In the genomic region with DNA sequence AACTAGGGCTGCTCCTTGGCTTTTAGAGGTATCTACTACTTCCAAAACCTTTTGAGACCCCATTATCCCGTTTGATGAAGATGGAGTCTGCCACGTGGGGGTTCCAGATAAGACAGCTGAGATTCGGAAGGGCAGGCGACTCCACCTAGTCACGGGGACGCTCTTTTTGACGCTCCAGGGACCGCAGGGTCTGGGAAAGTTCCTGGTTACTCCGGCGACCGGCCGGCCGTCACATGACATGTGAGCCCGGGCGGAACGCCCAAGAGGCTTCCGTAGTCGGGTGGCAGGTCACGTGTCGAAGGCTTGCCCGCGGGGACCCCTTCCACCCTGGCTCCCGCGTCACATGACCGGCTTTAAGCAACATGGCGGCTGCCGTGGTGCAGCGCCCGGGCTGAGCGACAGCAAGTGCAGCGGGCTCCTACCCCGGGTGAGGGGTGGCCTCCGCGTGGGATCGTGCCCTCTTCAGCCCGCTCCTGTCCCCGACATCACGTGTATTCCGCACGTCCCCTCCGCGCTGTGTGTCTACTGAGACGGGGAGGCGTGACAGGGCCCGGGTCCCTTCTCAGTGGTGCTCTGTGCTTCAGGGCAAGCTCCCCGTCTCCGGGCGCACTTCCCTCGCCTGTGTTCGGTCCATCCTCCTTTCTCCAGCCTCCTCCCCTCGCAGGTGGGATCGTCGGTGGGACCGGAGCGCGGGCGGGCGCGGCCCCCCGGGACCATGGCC, we compare ENCODE assay signal across 8 cellular contexts. TPM values are rescaled to one million over a fixed set of nuclear protein-coding genes. Genes with fewer than 3 reads are reported as not detected.
DNase-seq lines count a peak whose midpoint lies in the region; ATAC-seq and TF ChIP-seq lines count a peak whose summit lies in the region.

Gene SPNS1 (plus strand): TSS at position 342 of the 721 bp plus-strand sequence. CDS start 374 bp downstream, at position 716.

- peaks cover 6% of the 10 kb centered on the region; the same call in 1 of the 2 replicates for H3K4me1 ChIP-seq in GM23338 (ENCODE audit: insufficient read depth)

- H3K4me3 ChIP-seq in GM23338 = peak within 1 kb of the TSS; percentile 72
- H3K4me3 ChIP-seq in LNCaP clone FGC (ENCODE audit: low read depth, low read length) = peak within 1 kb of the TSS; percentile 98
- H3K4me3 ChIP-seq in fibroblast of mammary gland (ENCODE audit: control insufficient read depth, low read depth, low read length) = peak within 1 kb of the TSS; percentile 91

- H3K9me3 Mint-ChIP-seq in GM23338 = no peaks in the 10 kb centered on the region
- no peaks in the 10 kb centered on the region for H3K9me3 Mint-ChIP-seq in activated T-helper 17 cell treated with anti-CD3 and anti-CD28 coated beads, Interleukin-2, amount 50 U/mL, for 72 hours
- no peaks in the 10 kb centered on the region for H3K9me3 Mint-ChIP-seq in naive thymus-derived CD8-positive, alpha-beta T cell

- TF ChIP-seq CTCF in GM23338 (conservative IDR thresholded peaks at IDR 0.05; ENCODE audit: low read depth in 2 of 2) = 0 out of 4 replicates have a peak, but pooled peaks of 1 of the 2 experiments have one; percentile 3
- no peak for TF ChIP-seq CTCF in LNCaP clone FGC (IDR thresholded peaks at IDR 0.05; ENCODE audit: control insufficient read depth, extremely low read depth, insufficient read depth)
- no peak for TF ChIP-seq CTCF in RWPE1 (conservative IDR thresholded peaks at IDR 0.05; ENCODE audit: low read depth)
- no peak for TF ChIP-seq CTCF in fibroblast of mammary gland (conservative IDR thresholded peaks at IDR 0.05; ENCODE audit: control insufficient read depth, insufficient read depth, low read depth, low read length)

- CTCF ChIA-PET in RWPE1 (lab: Yijun Ruan, JAX) = no interaction called here

- peak within 1 kb of the TSS; percentile 88 for H3K4me2 ChIP-seq in GM23338

- peak within 1 kb of the TSS; percentile 87 for H3K4me3 Mint-ChIP-seq in GM23338
- H3K4me3 Mint-ChIP-seq in activated T-helper 17 cell treated with anti-CD3 and anti-CD28 coated beads, Interleukin-2, amount 50 U/mL, for 72 hours = peak within 1 kb of the TSS; percentile 98
- peak within 1 kb of the TSS; percentile 97 to 99 (median 98) for H3K4me3 Mint-ChIP-seq in naive thymus-derived CD8-positive, alpha-beta T cell

- H2AFZ ChIP-seq in GM23338 = peak within 1 kb of the TSS; percentile 93

- H3F3A ChIP-seq in GM23338 (replicated peaks; ENCODE audit: low read depth) = 0 out of 2 replicates have a peak, but pooled peaks cover 3% of the 10 kb centered on the region

- no peaks in the 10 kb centered on the region for H3K27me3 ChIP-seq in GM23338 (ENCODE audit: insufficient read depth)

- peaks cover 10% of the 10 kb centered on the region for H3K27me3 Mint-ChIP-seq in GM23338 (ENCODE audit: insufficient read depth, low read depth, poor library complexity)
- H3K27me3 Mint-ChIP-seq in activated T-helper 17 cell treated with anti-CD3 and anti-CD28 coated beads, Interleukin-2, amount 50 U/mL, for 72 hours = no peaks in the 10 kb centered on the region
- H3K27me3 Mint-ChIP-seq in naive thymus-derived CD8-positive, alpha-beta T cell = peaks cover 0 to 2% (median 0%) of the 10 kb centered on the region in 5 donors

- peaks cover 11% of the 10 kb centered on the region; the same call in 2 of the 3 replicates for H3K36me3 Mint-ChIP-seq in GM23338 (ENCODE audit: low read depth)
- peaks cover 25% of the 10 kb centered on the region for H3K36me3 Mint-ChIP-seq in activated T-helper 17 cell treated with anti-CD3 and anti-CD28 coated beads, Interleukin-2, amount 50 U/mL, for 72 hours (ENCODE audit: low read depth)
- H3K36me3 Mint-ChIP-seq in naive thymus-derived CD8-positive, alpha-beta T cell = peaks cover 0 to 22% (median 0%) of the 10 kb centered on the region in 3 donors

- H3K79me2 ChIP-seq in GM23338 (replicated peaks; ENCODE audit: insufficient read depth) = peaks cover 5% of the 10 kb centered on the region; the same call in 1 of the 2 replicates

- H3K27ac Mint-ChIP-seq in GM23338 = peak within 1 kb of the TSS; percentile 96
- peak within 1 kb of the TSS; percentile 98 for H3K27ac Mint-ChIP-seq in activated T-helper 17 cell treated with anti-CD3 and anti-CD28 coated beads, Interleukin-2, amount 50 U/mL, for 72 hours
- peak within 1 kb of the TSS; percentile 93 to 99 (median 98) for H3K27ac Mint-ChIP-seq in naive thymus-derived CD8-positive, alpha-beta T cell

- peak; percentile 86 for ATAC-seq in GM23338
- peak; percentile 97 for ATAC-seq in activated T-helper 17 cell treated with anti-CD3 and anti-CD28 coated beads, Interleukin-2, amount 50 U/mL, for 72 hours (replicated peaks)
- ATAC-seq in naive thymus-derived CD8-positive, alpha-beta T cell = peak; percentile 95

- no peaks in the 10 kb centered on the region for H3K9me2 ChIP-seq in GM23338 (ENCODE audit: insufficient read depth)

- H3K36me3 ChIP-seq in GM23338 (ENCODE audit: insufficient read depth) = no peaks in the 10 kb centered on the region

- no peaks in the 10 kb centered on the region; the same call in 1 of the 2 replicates for H4K20me1 ChIP-seq in GM23338 (replicated peaks; ENCODE audit: insufficient read depth)

- H3K4me1 Mint-ChIP-seq in GM23338 = peaks cover 5% of the 10 kb centered on the region
- H3K4me1 Mint-ChIP-seq in activated T-helper 17 cell treated with anti-CD3 and anti-CD28 coated beads, Interleukin-2, amount 50 U/mL, for 72 hours = peaks cover 19% of the 10 kb centered on the region
- peaks cover 21 to 44% (median 42%) of the 10 kb centered on the region in 4 donors for H3K4me1 Mint-ChIP-seq in naive thymus-derived CD8-positive, alpha-beta T cell

- peak; percentile 92 for DNase-seq in DMS79 treated with DMSO at 0.1 percent for 48 hours (lab: John Stamatoyannopoulos, UW)
- DNase-seq in GM23338 (ENCODE audit: low spot score) = peak; percentile 99
- DNase-seq in LNCaP clone FGC (ENCODE audit: low read depth) = peak; percentile 90
- peak; percentile 96 for DNase-seq in RWPE1 (ENCODE audit: low spot score)
- peak; percentile 96 for DNase-seq in fibroblast of mammary gland (ENCODE audit: low read depth)
- peak; percentile 82 to 95 (median 90) for DNase-seq in naive thymus-derived CD8-positive, alpha-beta T cell
- peak; percentile 78 to 88 (median 84) for DNase-seq in stimulated activated naive CD4-positive, alpha-beta T cell (lab: John Stamatoyannopoulos, UW)

- POLR2A ChIA-PET in RWPE1 (lab: Yijun Ruan, JAX; ENCODE audit: low non-redundant PET) = interaction anchor here (0.6 kb wide), 1 partner anchor 830 kb away, joined by 3 read pairs; no protein-coding TSS in a partner anchor
- POLR2A ChIA-PET in naive thymus-derived CD8-positive, alpha-beta T cell (lab: Charles Lee) = interaction anchor here (0.7 to 6.2 kb wide), 14 partner anchors 11 to 152 kb away, joined by 3 to 118 read pairs (median 5); partner anchors contain the start of genes ATXN2L, LAT, NFATC2IP and RABEP2

- H3K27ac ChIP-seq in GM23338 (ENCODE audit: low read depth) (peak within 1 kb of the TSS; percentile 96), RWPE1 (peak within 1 kb of the TSS; percentile 86)

TF ChIP-seq in GM23338, 12 proteins besides CTCF, POLR2A, EP300 and RAD21:
- TF ChIP-seq EZH2 (IDR thresholded peaks at IDR 0.05; ENCODE audit: low read depth, unreplicated experiment) (no peak), POLR2AphosphoS5 (IDR thresholded peaks at IDR 0.05; ENCODE audit: low read depth) (peak; percentile 70)
- TF ChIP-seq, protein P1, sequence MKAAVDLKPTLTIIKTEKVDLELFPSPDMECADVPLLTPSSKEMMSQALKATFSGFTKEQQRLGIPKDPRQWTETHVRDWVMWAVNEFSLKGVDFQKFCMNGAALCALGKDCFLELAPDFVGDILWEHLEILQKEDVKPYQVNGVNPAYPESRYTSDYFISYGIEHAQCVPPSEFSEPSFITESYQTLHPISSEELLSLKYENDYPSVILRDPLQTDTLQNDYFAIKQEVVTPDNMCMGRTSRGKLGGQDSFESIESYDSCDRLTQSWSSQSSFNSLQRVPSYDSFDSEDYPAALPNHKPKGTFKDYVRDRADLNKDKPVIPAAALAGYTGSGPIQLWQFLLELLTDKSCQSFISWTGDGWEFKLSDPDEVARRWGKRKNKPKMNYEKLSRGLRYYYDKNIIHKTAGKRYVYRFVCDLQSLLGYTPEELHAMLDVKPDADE (IDR thresholded peaks at IDR 0.05) = peak; percentile 73

RNA-seq across cellular contexts. Expression of gene SPNS1, which starts in this region (rescaled TPM):
- total RNA-seq in GM23338 (2014; rRNA removed; shearing (Covaris generic)) = 30.0 and 48.5 TPM in 2 replicates
- polyA plus RNA-seq in GM23338 (2016; fragmentation: Nextera tagmentation; extraction: Ambion mirVana) = 37.2 and 38.0 TPM in 2 replicates
- total RNA-seq in activated T-helper 17 cell treated with anti-CD3 and anti-CD28 coated beads, Interleukin-2, amount 50 U/mL, for 72 hours = 10 to 100 TPM; 15.0 to 26.8 TPM
- total RNA-seq in naive thymus-derived CD8-positive, alpha-beta T cell = 10 to 100 TPM; 38.1 to 45.0 TPM
- polyA plus RNA-seq in naive thymus-derived CD8-positive, alpha-beta T cell = 10 to 100 TPM; 12.7 to 29.7 (median 24.9) TPM

Comparison
In these comparisons a context has a peak if more than half of its experiments do, and no peak if none do; other contexts are left out.
1. Peak in every context shown above with its lines: DNase-seq, ATAC-seq, H3K4me3 ChIP-seq and H3K27ac ChIP-seq.